In the genomic region with DNA sequence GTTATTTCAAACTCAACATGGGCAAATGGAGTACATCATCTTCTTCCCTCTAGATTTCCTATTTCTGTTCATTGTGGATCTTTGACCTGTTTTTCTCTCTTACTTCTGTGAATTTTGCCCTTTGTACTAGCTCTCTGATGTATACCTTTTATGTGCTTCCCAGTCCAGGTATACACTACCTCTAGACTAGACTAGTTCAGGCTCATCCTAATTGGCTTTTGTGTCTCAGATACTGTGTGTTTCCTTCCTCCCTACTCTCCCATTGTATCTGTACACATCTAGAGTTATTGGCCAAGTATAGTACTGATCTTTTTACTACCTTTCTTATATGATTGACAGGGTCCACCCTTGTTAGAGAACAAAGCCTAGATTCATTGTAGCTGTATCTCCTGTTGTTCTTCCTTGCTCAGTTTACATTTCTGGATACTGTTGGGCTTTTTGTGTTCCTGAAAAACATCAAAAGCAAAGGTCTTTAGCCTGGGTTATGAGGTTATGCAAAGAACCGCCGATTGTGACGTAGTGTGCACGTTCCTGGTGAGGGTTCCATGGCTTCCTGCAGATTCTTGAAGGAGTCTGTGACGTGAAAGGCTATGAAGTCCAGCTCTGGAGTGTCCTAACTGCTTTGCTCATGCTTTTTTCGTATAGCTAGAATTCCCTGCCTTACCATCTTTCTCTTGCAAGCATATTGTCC, we compare ENCODE assay signal across 22 cellular contexts.
DNase-seq lines count a peak whose midpoint lies in the region; ATAC-seq, FAIRE-seq and TF ChIP-seq lines count a peak whose summit lies in the region.
"Had no signal": no experiment of that assay in that cellular context is flagged by ENCODE, and none has a peak within 500 bp of the region (broad histone marks: within the 10 kb centered on the region; RNA-seq: fewer than 3 reads in every experiment).

No MANE protein-coding gene starts in this region.

- no peak for TF ChIP-seq CTCF in left ventricle myocardium inferior (IDR thresholded peaks at IDR 0.05; ENCODE audit: borderline replicate concordance)
- TF ChIP-seq CTCF in lower lobe of right lung (IDR thresholded peaks at IDR 0.05) = no peak
- TF ChIP-seq CTCF in upper lobe of right lung (IDR thresholded peaks at IDR 0.05) = no peak

- no peaks in the 10 kb centered on the region for H3K36me3 ChIP-seq in left ventricle myocardium inferior
- H3K36me3 ChIP-seq in lower lobe of right lung = peaks cover 29% of the 10 kb centered on the region
- peaks cover 43% of the 10 kb centered on the region for H3K36me3 ChIP-seq in upper lobe of right lung
- H3K36me3 ChIP-seq: gastrocnemius medialis had no signal

- peak overlapping the region; percentile 4 to 23 for H3K27ac Mint-ChIP-seq in T-cell
- H3K27ac Mint-ChIP-seq: activated B cell treated with CpG ODN at 0.5 μM for 24 hours; activated naive CD8-positive, alpha-beta T cell treated with anti-CD3 and anti-CD28 coated beads, Interleukin-2, amount 50 U/mL, for 24 hours had no signal

- H3K27ac ChIP-seq in left ventricle myocardium inferior (replicated peaks) (peak overlapping the region; percentile 83), lower lobe of right lung (peak overlapping the region; percentile 70), upper lobe of right lung (peak overlapping the region; percentile 9)

- H3K36me3 Mint-ChIP-seq in T-cell = peaks cover 32% of the 10 kb centered on the region

- FAIRE-seq in GM19239 (lab: Jason Lieb, UNC) = no peak
- FAIRE-seq: kidney had no signal

- H3K4me1 Mint-ChIP-seq in T-cell = peaks cover 64 to 69% (median 69%) of the 10 kb centered on the region in 3 donors

- no peaks in the 10 kb centered on the region for H3K27me3 ChIP-seq in left ventricle myocardium inferior (ENCODE audit: low read depth)
- no peaks in the 10 kb centered on the region for H3K27me3 ChIP-seq in lower lobe of right lung (ENCODE audit: low read depth)
- no peaks in the 10 kb centered on the region for H3K27me3 ChIP-seq in upper lobe of right lung
- H3K27me3 ChIP-seq: gastrocnemius medialis had no signal

- H3K4me3 ChIP-seq in left ventricle myocardium inferior (no peak overlapping the region), lower lobe of right lung (no peak overlapping the region), upper lobe of right lung (no peak overlapping the region)
- H3K4me3 ChIP-seq: gastrocnemius medialis had no signal

- H3K27me3 Mint-ChIP-seq in T-cell = no peaks in the 10 kb centered on the region
- H3K27me3 Mint-ChIP-seq: activated B cell treated with CpG ODN at 0.5 μM for 24 hours; activated naive CD8-positive, alpha-beta T cell treated with anti-CD3 and anti-CD28 coated beads, Interleukin-2, amount 50 U/mL, for 24 hours; brain; effector memory CD8-positive, alpha-beta T cell; naive B cell had no signal

- DNase-seq in left ventricle myocardium inferior (no peak), left ventricle myocardium superior (no peak), T-cell (no peak), lower lobe of right lung (no peak), upper lobe of right lung (no peak), GM19239 (ENCODE audit: insufficient read length, low spot score) (no peak)
- DNase-seq: activated B cell treated with CpG ODN at 0.5 μM for 24 hours; activated effector memory CD4-positive, alpha-beta T cell treated with Interleukin-2 at 50 U/mL for 16 hours; activated naive CD8-positive, alpha-beta T cell treated with anti-CD3 and anti-CD28 coated beads, Interleukin-2, amount 50 U/mL, for 24 hours; effector memory CD8-positive, alpha-beta T cell; gastrocnemius medialis; H7; KBM-7; kidney; mesendoderm; MV-4-11; naive B cell; NCI-H1694; NCI-H69 had no signal

- H3K4me1 ChIP-seq in left ventricle myocardium inferior = peaks cover 97% of the 10 kb centered on the region
- peaks cover 93% of the 10 kb centered on the region for H3K4me1 ChIP-seq in lower lobe of right lung
- H3K4me1 ChIP-seq in upper lobe of right lung = peaks cover 87% of the 10 kb centered on the region

- CTCF ChIA-PET in T-cell (lab: Charles Lee) = interaction anchor here in 1 of 2 donors (0.7 kb wide), 1 partner anchor 42 kb away, joined by 3 read pairs; no protein-coding TSS in a partner anchor

- POLR2A ChIA-PET in T-cell (lab: Charles Lee) = interaction anchor here in 1 of 2 donors (0.7 kb wide), 1 partner anchor 33 kb away, joined by 3 read pairs; no protein-coding TSS in a partner anchor

- intact Hi-C loops in left ventricle myocardium inferior (cut with micrococcal nuclease) = loop anchor here (2.0 kb wide), 1 partner anchor 57 kb away; no protein-coding TSS in a partner anchor
- intact Hi-C loops in left ventricle myocardium superior (cut with micrococcal nuclease) = loop anchor here (10.0 kb wide), 1 partner anchor 47 kb away; no protein-coding TSS in a partner anchor
- intact Hi-C loops in lower lobe of right lung (cut with DNase I) = no loop called here
- intact Hi-C loops in upper lobe of right lung (cut with DNase I) = no loop called here

- H3K9me3 Mint-ChIP-seq in T-cell = no peaks in the 10 kb centered on the region
- H3K9me3 Mint-ChIP-seq: activated B cell treated with CpG ODN at 0.5 μM for 24 hours; activated naive CD8-positive, alpha-beta T cell treated with anti-CD3 and anti-CD28 coated beads, Interleukin-2, amount 50 U/mL, for 24 hours; brain; effector memory CD8-positive, alpha-beta T cell; naive B cell had no signal

- ATAC-seq in left ventricle myocardium superior (no peak), T-cell (replicated peaks in 1 of 4) (no peak), lower lobe of right lung (peak in 1 of 2 donors; percentile 11), upper lobe of right lung (no peak), GM21717 (IDR thresholded peaks at IDR 0.05; ENCODE audit: unreplicated experiment) (no peak)
- ATAC-seq: activated naive CD8-positive, alpha-beta T cell treated with anti-CD3 and anti-CD28 coated beads, Interleukin-2, amount 50 U/mL, for 24 hours; effector memory CD8-positive, alpha-beta T cell; esophagus mucosa; gastrocnemius medialis had no signal

- H3K9me3 ChIP-seq in left ventricle myocardium inferior (replicated peaks) (no peaks in the 10 kb centered on the region), lower lobe of right lung (no peaks in the 10 kb centered on the region), upper lobe of right lung (no peaks in the 10 kb centered on the region)
- H3K9me3 ChIP-seq: gastrocnemius medialis had no signal

- H3K4me3 Mint-ChIP-seq in T-cell = no peak overlapping the region
- H3K4me3 Mint-ChIP-seq: activated B cell treated with CpG ODN at 0.5 μM for 24 hours; activated naive CD8-positive, alpha-beta T cell treated with anti-CD3 and anti-CD28 coated beads, Interleukin-2, amount 50 U/mL, for 24 hours; brain; naive B cell had no signal

Comparison
In these comparisons a context has a peak if more than half of its experiments do, and no peak if none do; other contexts are left out.
1. H3K27ac ChIP-seq: peak in every context shown above with its lines; median percentile 83 in left ventricle myocardium inferior; 70 in lower lobe of right lung; 9 in upper lobe of right lung.
2. intact Hi-C loops: an anchor here in left ventricle myocardium inferior (2.0 kb wide) and left ventricle myocardium superior (10.0 kb wide); none called in lower lobe of right lung and upper lobe of right lung.